In the genomic region with DNA sequence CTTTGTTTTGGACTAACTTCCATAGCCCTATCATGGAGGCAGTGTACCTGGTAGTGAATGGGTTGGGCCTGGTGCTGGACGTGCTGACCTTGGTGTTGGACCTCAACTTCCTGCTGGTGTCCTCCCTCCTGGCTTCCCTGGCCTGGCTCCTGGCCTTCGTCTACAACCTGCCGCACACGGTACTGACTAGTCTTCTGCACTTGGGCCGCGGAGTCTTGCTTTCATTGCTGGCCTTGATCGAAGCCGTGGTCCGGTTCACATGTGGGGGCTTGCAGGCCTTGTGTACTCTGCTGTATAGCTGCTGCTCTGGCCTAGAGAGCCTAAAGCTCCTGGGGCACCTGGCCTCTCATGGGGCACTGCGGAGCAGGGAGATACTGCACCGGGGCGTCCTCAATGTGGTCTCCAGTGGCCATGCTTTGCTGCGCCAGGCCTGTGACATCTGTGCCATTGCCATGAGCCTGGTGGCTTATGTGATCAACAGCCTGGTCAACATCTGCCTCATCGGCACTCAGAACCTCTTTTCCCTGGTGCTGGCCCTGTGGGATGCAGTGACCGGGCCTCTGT, we compare ENCODE assay signal across 1 cellular context.
TF ChIP-seq lines count a peak whose summit lies in the region.

No MANE protein-coding gene starts in this region.

TF ChIP-seq in GM23338, 12 proteins besides CTCF, POLR2A, EP300 and RAD21:
- TF ChIP-seq, protein P1, sequence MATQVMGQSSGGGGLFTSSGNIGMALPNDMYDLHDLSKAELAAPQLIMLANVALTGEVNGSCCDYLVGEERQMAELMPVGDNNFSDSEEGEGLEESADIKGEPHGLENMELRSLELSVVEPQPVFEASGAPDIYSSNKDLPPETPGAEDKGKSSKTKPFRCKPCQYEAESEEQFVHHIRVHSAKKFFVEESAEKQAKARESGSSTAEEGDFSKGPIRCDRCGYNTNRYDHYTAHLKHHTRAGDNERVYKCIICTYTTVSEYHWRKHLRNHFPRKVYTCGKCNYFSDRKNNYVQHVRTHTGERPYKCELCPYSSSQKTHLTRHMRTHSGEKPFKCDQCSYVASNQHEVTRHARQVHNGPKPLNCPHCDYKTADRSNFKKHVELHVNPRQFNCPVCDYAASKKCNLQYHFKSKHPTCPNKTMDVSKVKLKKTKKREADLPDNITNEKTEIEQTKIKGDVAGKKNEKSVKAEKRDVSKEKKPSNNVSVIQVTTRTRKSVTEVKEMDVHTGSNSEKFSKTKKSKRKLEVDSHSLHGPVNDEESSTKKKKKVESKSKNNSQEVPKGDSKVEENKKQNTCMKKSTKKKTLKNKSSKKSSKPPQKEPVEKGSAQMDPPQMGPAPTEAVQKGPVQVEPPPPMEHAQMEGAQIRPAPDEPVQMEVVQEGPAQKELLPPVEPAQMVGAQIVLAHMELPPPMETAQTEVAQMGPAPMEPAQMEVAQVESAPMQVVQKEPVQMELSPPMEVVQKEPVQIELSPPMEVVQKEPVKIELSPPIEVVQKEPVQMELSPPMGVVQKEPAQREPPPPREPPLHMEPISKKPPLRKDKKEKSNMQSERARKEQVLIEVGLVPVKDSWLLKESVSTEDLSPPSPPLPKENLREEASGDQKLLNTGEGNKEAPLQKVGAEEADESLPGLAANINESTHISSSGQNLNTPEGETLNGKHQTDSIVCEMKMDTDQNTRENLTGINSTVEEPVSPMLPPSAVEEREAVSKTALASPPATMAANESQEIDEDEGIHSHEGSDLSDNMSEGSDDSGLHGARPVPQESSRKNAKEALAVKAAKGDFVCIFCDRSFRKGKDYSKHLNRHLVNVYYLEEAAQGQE (IDR thresholded peaks at IDR 0.05; ENCODE audit: unreplicated experiment): no peak
- TF ChIP-seq, protein P2, sequence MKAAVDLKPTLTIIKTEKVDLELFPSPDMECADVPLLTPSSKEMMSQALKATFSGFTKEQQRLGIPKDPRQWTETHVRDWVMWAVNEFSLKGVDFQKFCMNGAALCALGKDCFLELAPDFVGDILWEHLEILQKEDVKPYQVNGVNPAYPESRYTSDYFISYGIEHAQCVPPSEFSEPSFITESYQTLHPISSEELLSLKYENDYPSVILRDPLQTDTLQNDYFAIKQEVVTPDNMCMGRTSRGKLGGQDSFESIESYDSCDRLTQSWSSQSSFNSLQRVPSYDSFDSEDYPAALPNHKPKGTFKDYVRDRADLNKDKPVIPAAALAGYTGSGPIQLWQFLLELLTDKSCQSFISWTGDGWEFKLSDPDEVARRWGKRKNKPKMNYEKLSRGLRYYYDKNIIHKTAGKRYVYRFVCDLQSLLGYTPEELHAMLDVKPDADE (IDR thresholded peaks at IDR 0.05): no peak
- TF ChIP-seq ZNF331 (CRISPR knock-in tag; IDR thresholded peaks at IDR 0.05; ENCODE audit: low read depth) (no peak), STAT1 (IDR thresholded peaks at IDR 0.05; ENCODE audit: unreplicated experiment) (no peak), EZH2phosphoT487 (IDR thresholded peaks at IDR 0.05; ENCODE audit: unreplicated experiment) (no peak), JUNB (IDR thresholded peaks at IDR 0.05; ENCODE audit: unreplicated experiment) (no peak), NANOG (IDR thresholded peaks at IDR 0.05; ENCODE audit: borderline replicate concordance) (no peak), POLR2AphosphoS5 (IDR thresholded peaks at IDR 0.05; ENCODE audit: low read depth) (no peak), ZNF114 (CRISPR knock-in tag; IDR thresholded peaks at IDR 0.05) (no peak)
